In genomic region chr10:68559872-68560200, GRCh38 we compare ENCODE assay signal across 8 cellular contexts. TPM values are rescaled to one million over a fixed set of nuclear protein-coding genes. Genes with fewer than 3 reads are reported as not detected.
DNase-seq lines count a peak whose midpoint lies in the region; ATAC-seq lines count a peak whose summit lies in the region.

No MANE protein-coding gene starts in this region.

- H3K27me3 Mint-ChIP-seq in activated CD4-positive, alpha-beta memory T cell treated with anti-CD3 and anti-CD28 coated beads for 36 hours = peaks cover 38% of the 10 kb centered on the region
- H3K27me3 Mint-ChIP-seq in stimulated activated naive B cell treated with anti-CD40 and anti-IgM and Interleukin-4, amounts not matched to agents 10 μg/mL and 1 μg/mL and 100 μg/mL, for 72 hours = peaks cover 55 to 77% of the 10 kb centered on the region in 2 donors

- WGBS in iPS DF 6.9 (ENCODE audit: insufficient coverage, insufficient read length) = no CpG with 5 or more reads among the region's 6 CpGs

- peak overlapping the region; percentile 78; the same call in 1 of the 2 replicates for H3K4me3 ChIP-seq in iPS DF 6.9 (ENCODE audit: low read length)

- peak overlapping the region; percentile 54 for H3K4me3 Mint-ChIP-seq in activated CD4-positive, alpha-beta memory T cell treated with anti-CD3 and anti-CD28 coated beads for 36 hours
- H3K4me3 Mint-ChIP-seq in stimulated activated naive B cell treated with anti-CD40 and anti-IgM and Interleukin-4, amounts not matched to agents 10 μg/mL and 1 μg/mL and 100 μg/mL, for 72 hours = peak overlapping the region; percentile 61 to 82

- H3K4me1 Mint-ChIP-seq in activated CD4-positive, alpha-beta memory T cell treated with anti-CD3 and anti-CD28 coated beads for 36 hours (ENCODE audit: low read depth) = peaks cover 18% of the 10 kb centered on the region
- peaks cover 16 to 26% of the 10 kb centered on the region in 2 donors for H3K4me1 Mint-ChIP-seq in stimulated activated naive B cell treated with anti-CD40 and anti-IgM and Interleukin-4, amounts not matched to agents 10 μg/mL and 1 μg/mL and 100 μg/mL, for 72 hours

- CTCF ChIA-PET in activated CD4-positive, alpha-beta memory T cell treated with anti-CD3 and anti-CD28 coated beads for 36 hours (lab: Charles Lee) = interaction anchor here (2.1 kb wide), 1 partner anchor 9 kb away, joined by 10 read pairs; no protein-coding TSS in a partner anchor

- no peaks in the 10 kb centered on the region for H3K9me3 Mint-ChIP-seq in activated CD4-positive, alpha-beta memory T cell treated with anti-CD3 and anti-CD28 coated beads for 36 hours
- H3K9me3 Mint-ChIP-seq in stimulated activated naive B cell treated with anti-CD40 and anti-IgM and Interleukin-4, amounts not matched to agents 10 μg/mL and 1 μg/mL and 100 μg/mL, for 72 hours = peaks cover 0 to under 1% of the 10 kb centered on the region in 2 donors

- intact Hi-C loops in activated CD4-positive, alpha-beta memory T cell treated with anti-CD3 and anti-CD28 coated beads for 36 hours (cut with micrococcal nuclease) = no loop called here

- peaks cover 3% of the 10 kb centered on the region; the same call in 1 of the 2 replicates for H3K4me1 ChIP-seq in iPS DF 6.9 (ENCODE audit: control insufficient read depth, insufficient read depth, low read length)

- H3K27ac ChIP-seq in iPS DF 6.9 (ENCODE audit: low read length) = no peak overlapping the region

- no peak overlapping the region for H3K27ac Mint-ChIP-seq in activated CD4-positive, alpha-beta memory T cell treated with anti-CD3 and anti-CD28 coated beads for 36 hours
- no peak overlapping the region for H3K27ac Mint-ChIP-seq in stimulated activated naive B cell treated with anti-CD40 and anti-IgM and Interleukin-4, amounts not matched to agents 10 μg/mL and 1 μg/mL and 100 μg/mL, for 72 hours

- no peaks in the 10 kb centered on the region for H3K36me3 Mint-ChIP-seq in activated CD4-positive, alpha-beta memory T cell treated with anti-CD3 and anti-CD28 coated beads for 36 hours
- H3K36me3 Mint-ChIP-seq in stimulated activated naive B cell treated with anti-CD40 and anti-IgM and Interleukin-4, amounts not matched to agents 10 μg/mL and 1 μg/mL and 100 μg/mL, for 72 hours = no peaks in the 10 kb centered on the region

- DNase-seq in DMS79 treated with DMSO at 0.1 percent for 48 hours (lab: John Stamatoyannopoulos, UW) (peak; percentile 8), DMS79 (lab: John Stamatoyannopoulos, UW) (no peak), iPS DF 6.9 (ENCODE audit: low read depth, low spot score) (no peak), epidermal melanocyte (ENCODE audit: insufficient read length, low spot score) (no peak), NCI-H226 (no peak)
- DNase-seq in activated CD4-positive, alpha-beta memory T cell treated with anti-CD3 and anti-CD28 coated beads for 36 hours = peak; percentile 25
- DNase-seq in stimulated activated naive B cell treated with anti-CD40 and anti-IgM and Interleukin-4, amounts not matched to agents 10 μg/mL and 1 μg/mL and 100 μg/mL, for 72 hours = no peak

- H3K9me3 ChIP-seq in iPS DF 6.9 (ENCODE audit: control insufficient read depth, insufficient read depth, low read length) = no peaks in the 10 kb centered on the region

- no peaks in the 10 kb centered on the region for H3K36me3 ChIP-seq in iPS DF 6.9 (ENCODE audit: control insufficient read depth, insufficient read depth, low read length)

- H3K27me3 ChIP-seq in iPS DF 6.9 (ENCODE audit: control insufficient read depth, insufficient read depth, low read length) = no peaks in the 10 kb centered on the region

- POLR2A ChIA-PET in activated CD4-positive, alpha-beta memory T cell treated with anti-CD3 and anti-CD28 coated beads for 36 hours (lab: Charles Lee) = no interaction called here

- ATAC-seq in stimulated activated naive B cell treated with anti-CD40 and anti-IgM and Interleukin-4, amounts not matched to agents 10 μg/mL and 1 μg/mL and 100 μg/mL, for 72 hours (replicated peaks) = peak; percentile 29 to 45
- no peak for ATAC-seq in activated CD4-positive, CD25-positive, alpha-beta regulatory T cell treated with anti-CD3 and anti-CD28 coated beads, Interleukin-2, amount 50 U/mL, for 24 hours

RNA-seq across cellular contexts. Expression of gene TET1, which starts 0.3 kb away (rescaled TPM):
- under 1 TPM; 0.43 to 0.53 TPM for total RNA-seq in activated CD4-positive, alpha-beta memory T cell treated with anti-CD3 and anti-CD28 coated beads for 36 hours

RNA-seq across cellular contexts. Expression of gene SLC25A16, which starts 32.5 kb away (rescaled TPM):
- total RNA-seq in activated CD4-positive, alpha-beta memory T cell treated with anti-CD3 and anti-CD28 coated beads for 36 hours = 10 to 100 TPM; 11.1 to 12.8 TPM

Comparison
In these comparisons a context has a peak if more than half of its experiments do, and no peak if none do; other contexts are left out.
1. DNase-seq: peak in DMS79 treated with DMSO at 0.1 percent for 48 hours (single experiment) and activated CD4-positive, alpha-beta memory T cell treated with anti-CD3 and anti-CD28 coated beads for 36 hours (single experiment); none in DMS79 (single experiment), iPS DF 6.9 (single experiment), stimulated activated naive B cell treated with anti-CD40 and anti-IgM and Interleukin-4, amounts not matched to agents 10 μg/mL and 1 μg/mL and 100 μg/mL, for 72 hours (single experiment), epidermal melanocyte (single experiment) and NCI-H226 (single experiment).
2. ATAC-seq: peak in stimulated activated naive B cell treated with anti-CD40 and anti-IgM and Interleukin-4, amounts not matched to agents 10 μg/mL and 1 μg/mL and 100 μg/mL, for 72 hours (2 of 2); none in activated CD4-positive, CD25-positive, alpha-beta regulatory T cell treated with anti-CD3 and anti-CD28 coated beads, Interleukin-2, amount 50 U/mL, for 24 hours (0 of 2).